In genomic region chr2:209817818-209818420, GRCh38 we compare ENCODE assay signal across 20 cellular contexts. TPM values are rescaled to one million over a fixed set of nuclear protein-coding genes. Genes with fewer than 3 reads are reported as not detected.
DNase-seq lines count a peak whose midpoint lies in the region; ATAC-seq and TF ChIP-seq lines count a peak whose summit lies in the region.
"Had no signal": no experiment of that assay in that cellular context is flagged by ENCODE, and none has a peak within 500 bp of the region (broad histone marks: within the 10 kb centered on the region; RNA-seq: fewer than 3 reads in every experiment).

No MANE protein-coding gene starts in this region.

- peaks cover 32% of the 10 kb centered on the region for H3K4me1 Mint-ChIP-seq in neural crest cell
- no peaks in the 10 kb centered on the region for H3K4me1 Mint-ChIP-seq in activated T-cell treated with anti-CD3 and anti-CD28 coated beads, Interleukin-2, amount 50 U/mL, for 4 hours (ENCODE audit: low read depth)

- peaks cover 10% of the 10 kb centered on the region for H3K36me3 Mint-ChIP-seq in neural crest cell (ENCODE audit: low read depth)
- H3K36me3 Mint-ChIP-seq in activated T-cell treated with anti-CD3 and anti-CD28 coated beads, Interleukin-2, amount 50 U/mL, for 4 hours (ENCODE audit: insufficient read depth): no peaks in the 10 kb centered on the region

- no peak overlapping the region for H3K27ac Mint-ChIP-seq in neural crest cell (ENCODE audit: unreplicated experiment)

- H3K36me3 ChIP-seq in HUES48 (ENCODE audit: control insufficient read depth, insufficient read depth, low read length) (no peaks in the 10 kb centered on the region), ectodermal cell (ENCODE audit: control insufficient read depth, insufficient read depth, low read length) (no peaks in the 10 kb centered on the region), iPS DF 6.9 (ENCODE audit: control insufficient read depth, insufficient read depth, low read length) (no peaks in the 10 kb centered on the region)

- no peaks in the 10 kb centered on the region for H3K27me3 Mint-ChIP-seq in neural crest cell (ENCODE audit: low read depth)
- peaks cover 3% of the 10 kb centered on the region for H3K27me3 Mint-ChIP-seq in activated T-cell treated with anti-CD3 and anti-CD28 coated beads, Interleukin-2, amount 50 U/mL, for 4 hours (ENCODE audit: low read depth)

- no peak overlapping the region for H3K4me3 ChIP-seq in HUES48 (ENCODE audit: low read depth, low read length)
- H3K4me3 ChIP-seq in ectodermal cell (ENCODE audit: insufficient read depth, low read depth, low read length): no peak overlapping the region
- H3K4me3 ChIP-seq in iPS DF 6.9 (ENCODE audit: low read length): no peak overlapping the region
- H3K4me3 ChIP-seq in dorsolateral prefrontal cortex: no peak overlapping the region
- H3K4me3 ChIP-seq: A549, K562 had no signal

- H3K4me1 ChIP-seq in HUES48 (ENCODE audit: control insufficient read depth, insufficient read depth, low read length) (peaks cover 34% of the 10 kb centered on the region), ectodermal cell (ENCODE audit: control insufficient read depth, insufficient read depth, low read length) (peaks cover 11% of the 10 kb centered on the region), iPS DF 6.9 (ENCODE audit: control insufficient read depth, insufficient read depth, low read length) (no peaks in the 10 kb centered on the region; the same call in 1 of the 2 replicates)
- H3K4me1 ChIP-seq: A549 had no signal

- no peak overlapping the region; the same call in 1 of the 2 replicates for H3K9ac ChIP-seq in HUES48 (ENCODE audit: low read depth, low read length)

- in situ Hi-C loops in G401 (cut with HindIII; ENCODE audit: low sequenced_read_pairs): no loop called here

- DNase-seq in iPS DF 6.9 (ENCODE audit: low read depth, low spot score) (peak; percentile 64), neural crest cell (ENCODE audit: low read depth, low spot score) (no peak), G401 (ENCODE audit: low spot score) (no peak), dorsolateral prefrontal cortex (no peak)
- DNase-seq in activated T-cell treated with anti-CD3 and anti-CD28 coated beads, Interleukin-2, amount 50 U/mL, for 4 hours: no peak
- no peak for DNase-seq in activated CD4-positive, alpha-beta T cell treated with anti-CD3 and anti-CD28 coated beads, Interleukin-2, amount 50 U/mL, for 48 hours
- DNase-seq: C1 segment of cervical spinal cord; HCEC 1CT; MV-4-11; NCI-H1417 treated with DMSO at 0.1 percent for 48 hours; NCI-H1930; NCI-H446; NK-92 treated with Interleukin-12 subunit alpha and Interleukin-12 subunit beta, amount 100 ng/mL, for 24 hours; OCI-M1; SHP77 treated with DMSO at 0.1 percent for 48 hours had no signal

- peak overlapping the region; percentile 0 for H3K4me3 Mint-ChIP-seq in neural crest cell
- no peak overlapping the region for H3K4me3 Mint-ChIP-seq in activated T-cell treated with anti-CD3 and anti-CD28 coated beads, Interleukin-2, amount 50 U/mL, for 4 hours

- H3K27ac ChIP-seq in HUES48 (ENCODE audit: low read depth, low read length) (peak overlapping the region; percentile 85), ectodermal cell (ENCODE audit: insufficient read depth, low read depth, low read length, poor library complexity, severe bottlenecking) (peak overlapping the region; percentile 17), iPS DF 6.9 (ENCODE audit: low read length) (no peak overlapping the region), dorsolateral prefrontal cortex (no peak overlapping the region)
- H3K27ac ChIP-seq: A549, HL-60 had no signal

- intact Hi-C loops in dorsolateral prefrontal cortex (cut with DNase I): no loop called here

- H3K9me3 ChIP-seq in HUES48 (ENCODE audit: control insufficient read depth, insufficient read depth, low read length): peaks cover 4% of the 10 kb centered on the region
- H3K9me3 ChIP-seq in ectodermal cell (ENCODE audit: control insufficient read depth, low read length): no peaks in the 10 kb centered on the region
- no peaks in the 10 kb centered on the region for H3K9me3 ChIP-seq in iPS DF 6.9 (ENCODE audit: control insufficient read depth, insufficient read depth, low read length)
- H3K9me3 ChIP-seq: A549 had no signal

- 21 to 29% methylated on average over 9 to 11 of the region's 11 CpGs for WGBS in ectodermal cell, 2 experiments
- WGBS in iPS DF 6.9 (ENCODE audit: insufficient coverage, insufficient read length): no CpG with 5 or more reads among the region's 11 CpGs

- TF ChIP-seq CTCF in neural crest cell (conservative IDR thresholded peaks at IDR 0.05) (no peak), dorsolateral prefrontal cortex (IDR thresholded peaks at IDR 0.05 in 54 of 56, conservative IDR thresholded peaks at IDR 0.05 in 2 of 56; ENCODE audit: low read depth in 1 of 56, partially characterized antibody in 56 of 56) (no peak)

- ATAC-seq in activated T-cell treated with anti-CD3 and anti-CD28 coated beads, Interleukin-2, amount 50 U/mL, for 4 hours: no peak
- ATAC-seq: A549, K562 had no signal

- peaks cover 3% of the 10 kb centered on the region for H3K9me3 Mint-ChIP-seq in neural crest cell
- no peaks in the 10 kb centered on the region for H3K9me3 Mint-ChIP-seq in activated T-cell treated with anti-CD3 and anti-CD28 coated beads, Interleukin-2, amount 50 U/mL, for 4 hours

- H3K27me3 ChIP-seq in HUES48 (ENCODE audit: control insufficient read depth, insufficient read depth, low read length) (no peaks in the 10 kb centered on the region; the same call in 1 of the 2 replicates), ectodermal cell (ENCODE audit: control insufficient read depth, insufficient read depth, low read length, poor library complexity, severe bottlenecking) (no peaks in the 10 kb centered on the region), iPS DF 6.9 (ENCODE audit: control insufficient read depth, insufficient read depth, low read length) (no peaks in the 10 kb centered on the region), dorsolateral prefrontal cortex (no peaks in the 10 kb centered on the region)

RNA-seq across cellular contexts. Expression of gene UNC80, which starts 46.3 kb away (rescaled TPM):
- polyA plus RNA-seq in ectodermal cell (2013, experiment 1 of 4): 1.3 TPM
- 1.7 TPM for polyA plus RNA-seq in ectodermal cell (2013, experiment 2 of 4)
- 0.91 TPM for polyA plus RNA-seq in ectodermal cell (2013, experiment 3 of 4)
- 1.3 TPM for polyA plus RNA-seq in ectodermal cell (2013, experiment 4 of 4)
- 2.5 and 2.8 TPM in 2 replicates for total RNA-seq in neural crest cell
- not detected in 2 replicates for total RNA-seq in G401 (2014; rRNA removed; shearing (Covaris generic))
- total RNA-seq in dorsolateral prefrontal cortex: 100 to 1,000 TPM in 82 of 120 experiments, 10 to 100 TPM in 38; 41.0 to 151 (median 108) TPM
- total RNA-seq in activated T-cell treated with anti-CD3 and anti-CD28 coated beads, Interleukin-2, amount 50 U/mL, for 4 hours: under 1 TPM in 1 of 3 donors, not detected in 2; 0.03 TPM
- polyA plus RNA-seq: A549 had no signal

Comparison
In these comparisons a context has a peak if more than half of its experiments do, and no peak if none do; other contexts are left out.
1. H3K27ac ChIP-seq: peak in HUES48 (single experiment) and ectodermal cell (single experiment); none in iPS DF 6.9 (single experiment) and dorsolateral prefrontal cortex (0 of 59).
2. RNA of gene UNC80, which starts 46.3 kb away (total RNA-seq): 41.0 to 151 TPM in dorsolateral prefrontal cortex; 2.5 to 2.8 TPM in neural crest cell, not detected in G401 and 0.03 TPM in activated T-cell treated with anti-CD3 and anti-CD28 coated beads, Interleukin-2, amount 50 U/mL, for 4 hours; every median in the first group is over 10 times any median in the second.